12 cellular contexts compared by ENCODE assay signal in genomic region chr22:17098379-17098819, GRCh38. TPM values are rescaled to one million over a fixed set of nuclear protein-coding genes. Genes with fewer than 3 reads are reported as not detected.
DNase-seq lines count a peak whose midpoint lies in the region; ATAC-seq lines count a peak whose summit lies in the region.
"Had no signal": no experiment of that assay in that cellular context is flagged by ENCODE, and none has a peak within 500 bp of the region (broad histone marks: within the 10 kb centered on the region; RNA-seq: fewer than 3 reads in every experiment).

No MANE protein-coding gene starts in this region.

- H3K4me3 Mint-ChIP-seq in activated naive CD8-positive, alpha-beta T cell treated with anti-CD3 and anti-CD28 coated beads, Interleukin-2, amount 50 U/mL, for 24 hours: no peak overlapping the region

- H3K27ac Mint-ChIP-seq in activated naive CD8-positive, alpha-beta T cell treated with anti-CD3 and anti-CD28 coated beads, Interleukin-2, amount 50 U/mL, for 24 hours: peak overlapping the region; percentile 14

- H3K27me3 Mint-ChIP-seq in activated naive CD8-positive, alpha-beta T cell treated with anti-CD3 and anti-CD28 coated beads, Interleukin-2, amount 50 U/mL, for 24 hours: no peaks in the 10 kb centered on the region

- intact Hi-C loops in posterior vena cava (cut with DNase I): no loop called here

- peaks cover 79% of the 10 kb centered on the region for H3K4me1 Mint-ChIP-seq in activated naive CD8-positive, alpha-beta T cell treated with anti-CD3 and anti-CD28 coated beads, Interleukin-2, amount 50 U/mL, for 24 hours

- H3K9me3 Mint-ChIP-seq in activated naive CD8-positive, alpha-beta T cell treated with anti-CD3 and anti-CD28 coated beads, Interleukin-2, amount 50 U/mL, for 24 hours: no peaks in the 10 kb centered on the region

- H3K36me3 Mint-ChIP-seq in activated naive CD8-positive, alpha-beta T cell treated with anti-CD3 and anti-CD28 coated beads, Interleukin-2, amount 50 U/mL, for 24 hours (ENCODE audit: low read depth): peaks cover 47% of the 10 kb centered on the region

- peak; percentile 10 for DNase-seq in NCI-H1694 treated with DMSO at 0.1 percent for 48 hours (lab: John Stamatoyannopoulos, UW)
- no peak for DNase-seq in NCI-H1694 (lab: John Stamatoyannopoulos, UW)
- peak; percentile 97 to 100 for DNase-seq in NOMO-1 (lab: John Stamatoyannopoulos, UW; ENCODE audit: unreplicated experiment in 2 of 2)
- peak; percentile 34 for DNase-seq in activated naive CD8-positive, alpha-beta T cell treated with anti-CD3 and anti-CD28 coated beads, Interleukin-2, amount 50 U/mL, for 24 hours
- peak; percentile 59 for DNase-seq in posterior vena cava (ENCODE audit: low spot score)
- no peak for DNase-seq in stimulated activated CD8-positive, alpha-beta memory T cell treated with anti-CD3 and anti-CD28 coated beads, Interleukin-4, amount 100 ng/mL, for 48 hours
- DNase-seq in DMS53 treated with DMSO at 0.1 percent for 48 hours (lab: John Stamatoyannopoulos, UW; ENCODE audit: unreplicated experiment): no peak
- DNase-seq: GM23248, left colon, retina had no signal

- ATAC-seq in activated naive CD8-positive, alpha-beta T cell treated with anti-CD3 and anti-CD28 coated beads, Interleukin-2, amount 50 U/mL, for 24 hours: peak; percentile 74
- no peak for ATAC-seq in GM18861 (IDR thresholded peaks at IDR 0.05; ENCODE audit: unreplicated experiment)
- ATAC-seq: left colon had no signal

RNA-seq across cellular contexts. Expression of gene IL17RA, which starts 13.6 kb away (rescaled TPM):
- total RNA-seq in posterior vena cava: 10 to 100 TPM; 11.5 to 21.8 TPM

RNA-seq across cellular contexts. Expression of gene TMEM121B, which starts 22.8 kb away (rescaled TPM):
- total RNA-seq in posterior vena cava: under 1 TPM; 0.38 to 0.74 TPM
- total RNA-seq: NCI-H460 had no signal

Comparison
In these comparisons a context has a peak if more than half of its experiments do, and no peak if none do; other contexts are left out.
1. DNase-seq: peak in NCI-H1694 treated with DMSO at 0.1 percent for 48 hours (single experiment), NOMO-1 (2 of 2), activated naive CD8-positive, alpha-beta T cell treated with anti-CD3 and anti-CD28 coated beads, Interleukin-2, amount 50 U/mL, for 24 hours (single experiment) and posterior vena cava (single experiment); none in NCI-H1694 (single experiment), stimulated activated CD8-positive, alpha-beta memory T cell treated with anti-CD3 and anti-CD28 coated beads, Interleukin-4, amount 100 ng/mL, for 48 hours (single experiment) and DMS53 treated with DMSO at 0.1 percent for 48 hours (single experiment).